ENCODE assay signal across 8 cellular contexts in genomic region chrX:48021026-48021900, GRCh38. TPM values are rescaled to one million over a fixed set of nuclear protein-coding genes. Genes with fewer than 3 reads are reported as not detected.
DNase-seq lines count a peak whose midpoint lies in the region; ATAC-seq, FAIRE-seq and TF ChIP-seq lines count a peak whose summit lies in the region.

No MANE protein-coding gene starts in this region.

- H3K4me3 ChIP-seq in pancreas (peak overlapping the region; percentile 2 to 49 (median 36)), thyroid gland (replicated peaks in 1 of 3) (peak overlapping the region in 2 of 3 donors; percentile 22 to 44)

- H3K27me3 ChIP-seq in pancreas (no peaks in the 10 kb centered on the region), thyroid gland (no peaks in the 10 kb centered on the region)

- TF ChIP-seq CTCF in pancreas (IDR thresholded peaks at IDR 0.05) (no peak), thyroid gland (IDR thresholded peaks at IDR 0.05) (no peak)

- no peak for FAIRE-seq in pancreas (lab: Jason Lieb, UNC)

- no peak for TF ChIP-seq POLR2A in thyroid gland (IDR thresholded peaks at IDR 0.05)

- H3K4me1 ChIP-seq in pancreas (no peaks in the 10 kb centered on the region), thyroid gland (no peaks in the 10 kb centered on the region)

- intact Hi-C loops in cardiac septum (cut with DNase I): loop anchor here (10.0 kb wide), 2 partner anchors 366 to 826 kb away; partner anchors contain the start of genes ELK1, UBA1 and UXT
- intact Hi-C loops in pancreas (cut with DNase I): loop anchor here in 1 of 3 donors (10.0 kb wide), 1 partner anchor 176 kb away; no protein-coding TSS in a partner anchor
- intact Hi-C loops in thyroid gland (cut with DNase I): loop anchor here (10.0 kb wide), 1 partner anchor 186 kb away; the partner anchor contains the start of gene ZNF81

- H3K9me3 ChIP-seq in pancreas: no peaks in the 10 kb centered on the region
- H3K9me3 ChIP-seq in thyroid gland: no peaks in the 10 kb centered on the region

- H3K36me3 ChIP-seq in pancreas (no peaks in the 10 kb centered on the region), thyroid gland (no peaks in the 10 kb centered on the region)

- peak in 13 of 14 donors; percentile 27 to 88 (median 68) for DNase-seq in C1 segment of cervical spinal cord (lab: John Stamatoyannopoulos, UW)
- peak; percentile 50 for DNase-seq in NCI-H1105 (lab: John Stamatoyannopoulos, UW)
- peak; percentile 5 to 66 for DNase-seq in SW 1271 (lab: John Stamatoyannopoulos, UW)
- DNase-seq in cardiac septum (ENCODE audit: low spot score): peak; percentile 86
- DNase-seq in pancreas: peak in 4 of 6 donors; percentile 56 to 76 (median 72)
- peak; percentile 63 to 73 for DNase-seq in thyroid gland

- H3K27ac ChIP-seq in adipose tissue (ENCODE audit: low read depth, low read length) (peak overlapping the region; percentile 75), pancreas (peak overlapping the region; percentile 66 to 89 (median 86)), thyroid gland (peak overlapping the region; percentile 81 to 92 (median 91))

- peak; percentile 46 for ATAC-seq in GM21526 (IDR thresholded peaks at IDR 0.05; ENCODE audit: low FRiP score, unreplicated experiment)
- peak; percentile 84 to 89 (median 88) for ATAC-seq in pancreas

- 1 to 25% (median 1%) methylated on average over 29 to 30 of the region's 30 CpGs for WGBS in adipose tissue, 3 donors
- WGBS in pancreas, 2 donors: 0 to 22% methylated on average over 30 of the region's 30 CpGs
- 0 to 2% methylated on average over 30 of the region's 30 CpGs for WGBS in thyroid gland, 2 donors

RNA-seq across cellular contexts. Expression of gene SPACA5, which starts 14.5 kb away (rescaled TPM):
- under 1 TPM in 1 of 3 donors, not detected in 2; 0.15 TPM for polyA plus RNA-seq in adipose tissue
- not detected for total RNA-seq in cardiac septum
- not detected for total RNA-seq in pancreas
- not detected for polyA plus RNA-seq in pancreas
- total RNA-seq in thyroid gland: not detected

RNA-seq across cellular contexts. Expression of gene ZNF182, which starts 17.5 kb away (rescaled TPM):
- 1 to 10 TPM; 1.3 to 2.0 (median 2.0) TPM for polyA plus RNA-seq in adipose tissue
- 2.8 TPM for total RNA-seq in cardiac septum
- total RNA-seq in pancreas: 1 to 10 TPM; 1.8 to 4.5 (median 2.6) TPM
- polyA plus RNA-seq in pancreas: 1 to 10 TPM; 3.4 to 6.2 TPM
- total RNA-seq in thyroid gland: 10 to 100 TPM in 2 of 4 donors, 1 to 10 TPM in 2; 6.3 to 13.8 (median 10.0) TPM

RNA-seq across cellular contexts. Expression of gene ZNF630, which starts 50.2 kb away (rescaled TPM):
- polyA plus RNA-seq in adipose tissue: 1 to 10 TPM in 2 of 3 donors, under 1 TPM in 1; 0.76 to 2.5 (median 1.2) TPM
- 2.9 TPM for total RNA-seq in cardiac septum
- 1 to 10 TPM; 1.3 to 2.9 (median 1.7) TPM for total RNA-seq in pancreas
- 1 to 10 TPM; 1.3 to 1.5 TPM for polyA plus RNA-seq in pancreas
- total RNA-seq in thyroid gland: 1 to 10 TPM; 2.6 to 6.4 (median 6.0) TPM

Comparison
In these comparisons a context has a peak if more than half of its experiments do, and no peak if none do; other contexts are left out.
1. Peak in every context shown above with its lines: DNase-seq, ATAC-seq, H3K4me3 ChIP-seq and H3K27ac ChIP-seq.
2. DNase-seq: peak in every context shown above with its lines; median percentile 86 in cardiac septum; 72 in pancreas; 68 in C1 segment of cervical spinal cord; 68 in thyroid gland; 50 in NCI-H1105; 36 in SW 1271.